ENCODE assay signal across 8 cellular contexts in genomic region chr2:94874277-94874997, GRCh38. TPM values are rescaled to one million over a fixed set of nuclear protein-coding genes. Genes with fewer than 3 reads are reported as not detected.
DNase-seq lines count a peak whose midpoint lies in the region; ATAC-seq and TF ChIP-seq lines count a peak whose summit lies in the region.

No MANE protein-coding gene starts in this region.

- ATAC-seq in Right ventricle myocardium superior (ENCODE audit: poor library complexity), result no peak
- ATAC-seq in HG02623 (IDR thresholded peaks at IDR 0.05; ENCODE audit: unreplicated experiment), result peak; percentile 96
- peak; percentile 94 for ATAC-seq in mucosa of descending colon
- ATAC-seq in upper lobe of right lung, result peak; percentile 92

- H3K9ac ChIP-seq in colonic mucosa (ENCODE audit: low read depth in 2 of 2, low read length in 2 of 2), result no peak overlapping the region

- DNase-seq in cardiac muscle cell (ENCODE audit: low read depth in 1 of 2, low spot score in 1 of 2), result peak; percentile 1 to 37
- DNase-seq in Right ventricle myocardium superior, result no peak
- peak; percentile 1 for DNase-seq in MV-4-11 (lab: John Stamatoyannopoulos, UW)
- DNase-seq in activated CD4-positive, CD25-positive, alpha-beta regulatory T cell treated with anti-CD3 and anti-CD28 coated beads, Interleukin-2, amount 50 U/mL, for 72 hours, result peak; percentile 68
- DNase-seq in colonic mucosa, result peak; percentile 58
- peak; percentile 51 to 79 (median 57) for DNase-seq in mucosa of descending colon
- DNase-seq in upper lobe of right lung, result peak; percentile 81

- no peak overlapping the region for H3K27ac ChIP-seq in cardiac muscle cell
- no peak overlapping the region for H3K27ac ChIP-seq in colonic mucosa
- no peak overlapping the region for H3K27ac ChIP-seq in upper lobe of right lung

- H3K27me3 ChIP-seq in cardiac muscle cell (no peaks in the 10 kb centered on the region), colonic mucosa (peaks cover 6% of the 10 kb centered on the region), upper lobe of right lung (peaks cover 29% of the 10 kb centered on the region)

- no peaks in the 10 kb centered on the region for H3K9me3 ChIP-seq in cardiac muscle cell (ENCODE audit: low read depth)
- no peaks in the 10 kb centered on the region for H3K9me3 ChIP-seq in colonic mucosa
- H3K9me3 ChIP-seq in mucosa of descending colon, result no peaks in the 10 kb centered on the region
- H3K9me3 ChIP-seq in upper lobe of right lung, result no peaks in the 10 kb centered on the region

- peak; percentile 82 for TF ChIP-seq CTCF in cardiac muscle cell (IDR thresholded peaks at IDR 0.05; ENCODE audit: low read depth, low read length)
- TF ChIP-seq CTCF in colonic mucosa (IDR thresholded peaks at IDR 0.05), result peak; percentile 50
- peak; percentile 70 for TF ChIP-seq CTCF in mucosa of descending colon (IDR thresholded peaks at IDR 0.05)
- TF ChIP-seq CTCF in upper lobe of right lung (IDR thresholded peaks at IDR 0.05), result peak; percentile 65

- H3K36me3 ChIP-seq in cardiac muscle cell (no peaks in the 10 kb centered on the region), colonic mucosa (no peaks in the 10 kb centered on the region), mucosa of descending colon (ENCODE audit: low read depth) (no peaks in the 10 kb centered on the region), upper lobe of right lung (no peaks in the 10 kb centered on the region)

- H3K4me1 ChIP-seq in cardiac muscle cell (ENCODE audit: low read depth) (no peaks in the 10 kb centered on the region), colonic mucosa (no peaks in the 10 kb centered on the region), mucosa of descending colon (ENCODE audit: low read depth) (no peaks in the 10 kb centered on the region), upper lobe of right lung (no peaks in the 10 kb centered on the region)

- intact Hi-C loops in Right ventricle myocardium superior (cut with DNase I), result no loop called here
- intact Hi-C loops in colonic mucosa (cut with DNase I), result no loop called here
- intact Hi-C loops in mucosa of descending colon (cut with DNase I, micrococcal nuclease), result no loop called here
- intact Hi-C loops in upper lobe of right lung (cut with DNase I), result no loop called here

- no peak overlapping the region for H3K4me3 ChIP-seq in cardiac muscle cell
- no peak overlapping the region for H3K4me3 ChIP-seq in colonic mucosa
- no peak overlapping the region for H3K4me3 ChIP-seq in mucosa of descending colon
- no peak overlapping the region for H3K4me3 ChIP-seq in upper lobe of right lung

RNA-seq across cellular contexts. Expression of gene TEKT4, which starts 3.2 kb away (rescaled TPM):
- total RNA-seq in cardiac muscle cell, result not detected in 2 replicates
- not detected in 2 replicates for polyA plus RNA-seq in cardiac muscle cell
- not detected for total RNA-seq in Right ventricle myocardium superior
- not detected for total RNA-seq in colonic mucosa
- total RNA-seq in mucosa of descending colon, result not detected
- not detected for total RNA-seq in upper lobe of right lung
